In the genomic region with DNA sequence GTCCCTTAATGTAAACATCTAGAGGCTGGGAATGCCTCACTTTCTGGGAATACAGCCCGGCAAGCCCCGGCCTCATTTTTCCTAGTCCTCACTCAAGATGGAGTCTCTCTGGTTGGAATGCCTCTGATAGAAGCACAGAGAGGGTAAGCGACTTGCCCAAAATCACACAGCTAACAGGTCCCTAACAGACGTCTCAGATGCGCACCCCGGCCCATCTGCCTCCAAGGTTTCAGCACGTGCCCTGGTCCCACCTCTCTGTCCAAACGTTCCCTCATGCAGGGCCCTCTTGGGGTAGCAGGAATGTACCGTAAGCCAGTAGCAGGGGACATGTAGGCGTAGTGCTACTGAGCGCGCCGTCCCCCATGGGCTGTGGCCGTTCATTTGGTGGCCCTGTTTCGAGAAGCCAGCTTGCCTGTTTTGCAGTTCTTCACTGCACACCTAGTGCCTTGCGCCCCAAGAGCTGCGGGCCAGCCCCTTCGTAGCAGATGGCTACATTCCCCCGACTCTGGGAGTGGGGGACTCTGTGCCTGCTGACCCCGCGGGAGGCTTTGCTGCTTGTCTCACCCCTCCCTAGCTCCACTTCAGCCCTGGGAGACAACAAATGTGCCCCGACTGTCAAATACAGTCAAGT, we compare ENCODE assay signal across 17 cellular contexts.
DNase-seq lines count a peak whose midpoint lies in the region; ATAC-seq, FAIRE-seq and TF ChIP-seq lines count a peak whose summit lies in the region.
"Had no signal": no experiment of that assay in that cellular context is flagged by ENCODE, and none has a peak within 500 bp of the region (broad histone marks: within the 10 kb centered on the region; RNA-seq: fewer than 3 reads in every experiment).

No MANE protein-coding gene starts in this region.

- H3K23ac ChIP-seq in neuronal stem cell (ENCODE audit: low read depth, low read length, poor library complexity): peak overlapping the region; percentile 45

- TF ChIP-seq CTCF in A549 (IDR thresholded peaks at IDR 0.05) (no peak), esophagus muscularis mucosa (IDR thresholded peaks at IDR 0.05) (no peak)

- FAIRE-seq in A549 (lab: Jason Lieb, UNC): no peak
- FAIRE-seq: frontal cortex, urothelium cell line had no signal

- no peak overlapping the region for H4K8ac ChIP-seq in neuronal stem cell (ENCODE audit: low read depth, low read length)

- no peak overlapping the region for H4K91ac ChIP-seq in neuronal stem cell (ENCODE audit: low read depth, low read length, poor library complexity)

- CTCF ChIA-PET in A549 (lab: Yijun Ruan, JAX): interaction anchor here (0.9 to 2.0 kb wide), 8 partner anchors 9 to 221 kb away, joined by 3 to 7 read pairs (median 4); no protein-coding TSS in a partner anchor

- peak overlapping the region; percentile 24 for H3K9ac ChIP-seq in HUES6 (ENCODE audit: low read length)
- peak overlapping the region; percentile 65 for H3K9ac ChIP-seq in neuronal stem cell (ENCODE audit: low read depth, low read length, poor library complexity)

- TF ChIP-seq RAD21 in A549 (conservative IDR thresholded peaks at IDR 0.05 in 1 of 2, IDR thresholded peaks at IDR 0.05 in 1 of 2): no peak

- H3K4me1 ChIP-seq in A549: peaks cover 18% of the 10 kb centered on the region
- peaks cover 27% of the 10 kb centered on the region for H3K4me1 ChIP-seq in HUES6 (ENCODE audit: control insufficient read depth, insufficient read depth, low read length)
- peaks cover 6 to 13% (median 12%) of the 10 kb centered on the region in 4 donors for H3K4me1 ChIP-seq in esophagus muscularis mucosa
- peaks cover 15 to 24% of the 10 kb centered on the region in 2 donors for H3K4me1 ChIP-seq in neuronal stem cell (ENCODE audit: control insufficient read depth in 2 of 2, insufficient read depth in 1 of 2, low read depth in 1 of 2, low read length in 2 of 2)
- H3K4me1 ChIP-seq in HAP-1: peaks cover 22% of the 10 kb centered on the region

- H2BK120ac ChIP-seq in neuronal stem cell (ENCODE audit: low read depth, low read length): no peak overlapping the region

- H3K9me3 ChIP-seq in A549 (no peaks in the 10 kb centered on the region), HUES6 (ENCODE audit: control insufficient read depth, insufficient read depth, low read depth, low read length) (no peaks in the 10 kb centered on the region), esophagus muscularis mucosa (no peaks in the 10 kb centered on the region), neuronal stem cell (replicated peaks in 1 of 2; ENCODE audit: control insufficient read depth in 2 of 2, insufficient read depth in 1 of 2, low read depth in 1 of 2, low read length in 2 of 2) (peaks cover 0 to 1% of the 10 kb centered on the region in 2 donors), HAP-1 (no peaks in the 10 kb centered on the region)

- peak overlapping the region; percentile 23 for H2BK15ac ChIP-seq in neuronal stem cell (ENCODE audit: low read length)

- POLR2A ChIA-PET in A549 (lab: Yijun Ruan, JAX): no interaction called here

- DNase-seq in A549 (ENCODE audit: low read depth in 1 of 2, low spot score in 1 of 2) (no peak), esophagus muscularis mucosa (ENCODE audit: extremely low spot score) (no peak), neuronal stem cell (ENCODE audit: low spot score) (no peak), NCI-H2029 treated with DMSO at 0.1 percent for 48 hours (lab: John Stamatoyannopoulos, UW) (no peak), NCI-H226 (no peak), HAP-1 (ENCODE audit: low spot score in 2 of 2) (no peak)
- DNase-seq: activated CD4-positive, alpha-beta T cell treated with anti-CD3 and anti-CD28 coated beads, Interleukin-2, amount 50 U/mL, for 1 hour; activated naive CD4-positive, alpha-beta T cell treated with anti-CD3 and anti-CD28 coated beads, Interleukin-2, amount 10 ng/mL, durations not matched to agents 7 days and 5 days; activated T-cell treated with anti-CD3 and anti-CD28 coated beads for 4 hours; CD8-positive, alpha-beta memory T cell; naive B cell; SW 1271 had no signal

- no peak overlapping the region for H3K4me2 ChIP-seq in A549
- H3K4me2 ChIP-seq in neuronal stem cell (ENCODE audit: insufficient read depth, low read length, poor library complexity, severe bottlenecking): peak overlapping the region; percentile 43

- H3K4me3 ChIP-seq in A549 (no peak overlapping the region), HUES6 (ENCODE audit: low read depth, low read length) (peak overlapping the region; percentile 41; the same call in 1 of the 2 replicates), esophagus muscularis mucosa (peak overlapping the region in 3 of 4 donors; percentile 2 to 10 (median 8)), neuronal stem cell (ENCODE audit: low read length in 2 of 2) (peak overlapping the region in 1 of 2 donors; percentile 38), HAP-1 (no peak overlapping the region)
- H3K4me3 ChIP-seq: coronary artery had no signal

- H2BK12ac ChIP-seq in neuronal stem cell (ENCODE audit: low read length): peak overlapping the region; percentile 2

- ATAC-seq in A549 (no peak), HG02623 (IDR thresholded peaks at IDR 0.05; ENCODE audit: unreplicated experiment) (no peak)

- intact Hi-C loops in esophagus muscularis mucosa (cut with DNase I): no loop called here

- H3K27me3 ChIP-seq in HUES6 (ENCODE audit: control insufficient read depth, insufficient read depth, low read length) (peaks cover 23% of the 10 kb centered on the region), esophagus muscularis mucosa (peaks cover 0 to 48% (median 0%) of the 10 kb centered on the region in 4 donors), neuronal stem cell (ENCODE audit: control insufficient read depth in 3 of 3, insufficient read depth in 3 of 3, low read depth in 1 of 3, low read length in 3 of 3) (peaks cover 3 to 76% (median 39%) of the 10 kb centered on the region in 3 experiments), HAP-1 (ENCODE audit: low read depth) (no peaks in the 10 kb centered on the region)

- H2AFZ ChIP-seq in neuronal stem cell (ENCODE audit: low read length): peak overlapping the region; percentile 74

- H3K27ac ChIP-seq in A549 (no peak overlapping the region), HUES6 (ENCODE audit: low read depth, low read length) (no peak overlapping the region), esophagus muscularis mucosa (replicated peaks in 1 of 4) (no peak overlapping the region), neuronal stem cell (replicated peaks; ENCODE audit: low read length) (peak overlapping the region; percentile 37)
- H3K27ac ChIP-seq: coronary artery had no signal

- WGBS in A549 (ENCODE audit: missing lambda C conversion rate): 81% methylated on average over 22 of the region's 22 CpGs
- WGBS in esophagus muscularis mucosa: 55% methylated on average over 15 of the region's 22 CpGs
- WGBS in neuronal stem cell (ENCODE audit: extremely low coverage in 2 of 2, insufficient read length in 2 of 2, insufficient replicate concordance in 1 of 2), 2 donors: no CpG with 5 or more reads among the region's 22 CpGs

- in situ Hi-C loops in HAP-1 (cut with MboI; ENCODE audit: low sequenced_read_pairs): no loop called here

- H3K18ac ChIP-seq in neuronal stem cell (ENCODE audit: low read length): peak overlapping the region; percentile 97

- peak overlapping the region; percentile 90 for H2AK5ac ChIP-seq in neuronal stem cell (ENCODE audit: low read depth, low read length)

- TF ChIP-seq EP300 in A549 (IDR thresholded peaks at IDR 0.05): no peak
- TF ChIP-seq EP300 in esophagus muscularis mucosa (IDR thresholded peaks at IDR 0.05): no peak

- H3K4ac ChIP-seq in neuronal stem cell (ENCODE audit: low read length): no peak overlapping the region

- H2BK5ac ChIP-seq in neuronal stem cell (ENCODE audit: low read length): peak overlapping the region; percentile 42

- no peaks in the 10 kb centered on the region for H3K36me3 ChIP-seq in HUES6 (ENCODE audit: control insufficient read depth, insufficient read depth, low read length)
- no peaks in the 10 kb centered on the region for H3K36me3 ChIP-seq in esophagus muscularis mucosa
- no peaks in the 10 kb centered on the region for H3K36me3 ChIP-seq in neuronal stem cell (replicated peaks in 1 of 2; ENCODE audit: control insufficient read depth in 2 of 2, insufficient read depth in 2 of 2, low read length in 2 of 2)
- H3K36me3 ChIP-seq in HAP-1 (replicated peaks): no peaks in the 10 kb centered on the region

- no peak for TF ChIP-seq POLR2A in A549 (IDR thresholded peaks at IDR 0.05; ENCODE audit: low read length)
- no peak for TF ChIP-seq POLR2A in esophagus muscularis mucosa (IDR thresholded peaks at IDR 0.05; ENCODE audit: low read depth)

- no peaks in the 10 kb centered on the region for H3K79me1 ChIP-seq in neuronal stem cell (ENCODE audit: low read depth, low read length)

- H3K14ac ChIP-seq in neuronal stem cell (ENCODE audit: low read length): peak overlapping the region; percentile 92

TF ChIP-seq in A549, 52 proteins besides CTCF, POLR2A, EP300 and RAD21:
- TF ChIP-seq KDM5A (IDR thresholded peaks at IDR 0.05) (no peak), ZFP36 (IDR thresholded peaks at IDR 0.05; ENCODE audit: borderline replicate concordance, partially characterized antibody) (peak; percentile 68)

Comparison
In these comparisons a context has a peak if more than half of its experiments do, and no peak if none do; other contexts are left out.
1. H3K4me3 ChIP-seq: peak in HUES6 (single experiment) and esophagus muscularis mucosa (3 of 4); none in A549 (single experiment) and HAP-1 (single experiment).